ENCODE assay signal across 19 cellular contexts in the genomic region with DNA sequence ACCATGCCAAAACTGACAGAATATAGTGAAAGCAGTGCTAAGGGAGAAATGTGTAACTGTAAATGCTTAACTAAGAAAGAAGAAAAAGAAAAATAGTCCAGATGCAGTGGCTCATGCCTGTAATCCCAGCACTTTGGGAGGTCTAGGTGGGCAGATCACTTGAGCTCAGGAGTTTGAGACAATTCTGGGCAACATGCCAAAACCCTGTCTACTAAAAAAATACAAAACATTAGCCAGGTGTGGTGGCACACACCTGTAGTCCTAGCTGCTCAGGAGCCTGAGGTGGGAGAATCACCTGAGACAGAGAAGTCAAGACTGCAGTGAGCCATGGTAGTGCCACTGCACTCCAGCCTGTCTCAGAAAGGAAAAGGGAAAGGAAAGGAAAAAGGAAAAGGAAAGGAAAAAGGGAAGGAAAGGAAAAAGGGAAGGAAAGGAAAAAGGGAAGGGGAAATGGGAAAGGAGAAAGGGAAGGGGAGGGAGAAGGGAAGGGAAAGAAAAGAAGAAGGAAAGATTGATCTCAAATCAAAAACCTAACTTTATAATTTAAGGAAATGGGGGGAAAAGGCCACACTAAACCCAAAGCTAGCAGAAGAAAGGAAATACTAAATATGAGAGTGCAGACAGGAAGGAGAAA. TPM values are rescaled to one million over a fixed set of nuclear protein-coding genes. Genes with fewer than 3 reads are reported as not detected.
A peak's percentile ranks its signal among the peaks of the same experiment; 100 is the strongest.
DNase-seq lines count a peak whose midpoint lies in the region; ATAC-seq and TF ChIP-seq lines count a peak whose summit lies in the region.
"Had no signal": no experiment of that assay in that cellular context is flagged by ENCODE, and none has a peak within 500 bp of the region (broad histone marks: within the 10 kb centered on the region; RNA-seq: fewer than 3 reads in every experiment).

No MANE protein-coding gene starts in this region.

- no peaks in the 10 kb centered on the region for H3K36me3 ChIP-seq in psoas muscle (ENCODE audit: insufficient read depth in 1 of 2, low read depth in 1 of 2)
- H3K36me3 ChIP-seq: neural progenitor cell had no signal

- ATAC-seq in stimulated activated effector memory CD8-positive, alpha-beta T cell treated with anti-CD3 and anti-CD28 coated beads, Interleukin-12 subunit alpha, Interleukin-12 subunit beta, amount 100 ng/mL, for 72 hours = no peak
- ATAC-seq in psoas muscle = no peak
- no peak for ATAC-seq in HG02852 (IDR thresholded peaks at IDR 0.05; ENCODE audit: unreplicated experiment)
- ATAC-seq: body of pancreas, heart left ventricle, sciatic nerve had no signal

- intact Hi-C loops in activated naive CD4-positive, alpha-beta T cell treated with anti-CD3 and anti-CD28 coated beads for 36 hours (cut with micrococcal nuclease) = no loop called here
- intact Hi-C loops in psoas muscle (cut with DNase I) = no loop called here

- H3K27me3 ChIP-seq in psoas muscle (ENCODE audit: insufficient read depth in 3 of 3, low read length in 2 of 3) = no peaks in the 10 kb centered on the region
- H3K27me3 ChIP-seq: body of pancreas, heart left ventricle, neural progenitor cell had no signal

- no peak overlapping the region for H3K27ac ChIP-seq in psoas muscle
- H3K27ac ChIP-seq: body of pancreas, heart left ventricle, neural progenitor cell, PC-9 had no signal

- no peak for DNase-seq in activated naive CD4-positive, alpha-beta T cell treated with anti-CD3 and anti-CD28 coated beads for 36 hours
- peak; percentile 31 for DNase-seq in HT-29 (ENCODE audit: low spot score)
- peak; percentile 41 for DNase-seq in NCI-H345 (lab: John Stamatoyannopoulos, UW)
- DNase-seq in stimulated activated effector memory CD8-positive, alpha-beta T cell treated with anti-CD3 and anti-CD28 coated beads, Interleukin-12 subunit alpha, Interleukin-12 subunit beta, amount 100 ng/mL, for 72 hours (ENCODE audit: low spot score in 2 of 2) = no peak
- DNase-seq in psoas muscle = no peak
- DNase-seq: activated B cell treated with CpG ODN at 0.5 μM for 24 hours; activated CD4-positive, alpha-beta T cell treated with anti-CD3 and anti-CD28 coated beads, Interleukin-2, amount 50 U/mL, for 4 hours; body of pancreas; DMS153; heart left ventricle; Kasumi-1; NCI-H1092; PC-9; SHP77 had no signal

- H3K36me3 Mint-ChIP-seq in activated naive CD4-positive, alpha-beta T cell treated with anti-CD3 and anti-CD28 coated beads, Interleukin-2, amount 50 U/mL, for 24 hours = peaks cover 19% of the 10 kb centered on the region
- H3K36me3 Mint-ChIP-seq in activated naive CD4-positive, alpha-beta T cell treated with anti-CD3 and anti-CD28 coated beads for 36 hours (ENCODE audit: low read depth) = peaks cover 29% of the 10 kb centered on the region
- H3K36me3 Mint-ChIP-seq in stimulated activated effector memory CD8-positive, alpha-beta T cell treated with anti-CD3 and anti-CD28 coated beads, Interleukin-12 subunit alpha, Interleukin-12 subunit beta, amount 100 ng/mL, for 72 hours = peaks cover 13% of the 10 kb centered on the region

- no peak overlapping the region for H3K4me3 Mint-ChIP-seq in activated naive CD4-positive, alpha-beta T cell treated with anti-CD3 and anti-CD28 coated beads, Interleukin-2, amount 50 U/mL, for 24 hours
- H3K4me3 Mint-ChIP-seq in activated naive CD4-positive, alpha-beta T cell treated with anti-CD3 and anti-CD28 coated beads for 36 hours = no peak overlapping the region
- no peak overlapping the region for H3K4me3 Mint-ChIP-seq in stimulated activated effector memory CD8-positive, alpha-beta T cell treated with anti-CD3 and anti-CD28 coated beads, Interleukin-12 subunit alpha, Interleukin-12 subunit beta, amount 100 ng/mL, for 72 hours
- H3K4me3 Mint-ChIP-seq: activated B cell treated with CpG ODN at 0.5 μM for 24 hours; neural progenitor cell; stimulated activated naive CD8-positive, alpha-beta T cell treated with anti-CD3 and anti-CD28 coated beads, Interleukin-15, Interleukin-2, amounts not matched to agents 100 ng/mL and 50 ng/mL, for 24 hours had no signal

- no peak overlapping the region for H3K4me3 ChIP-seq in psoas muscle
- H3K4me3 ChIP-seq: body of pancreas, heart left ventricle, neural progenitor cell, PC-9 had no signal

- H3K9me3 Mint-ChIP-seq in activated naive CD4-positive, alpha-beta T cell treated with anti-CD3 and anti-CD28 coated beads, Interleukin-2, amount 50 U/mL, for 24 hours = no peaks in the 10 kb centered on the region
- H3K9me3 Mint-ChIP-seq in activated naive CD4-positive, alpha-beta T cell treated with anti-CD3 and anti-CD28 coated beads for 36 hours = peaks cover 7% of the 10 kb centered on the region
- H3K9me3 Mint-ChIP-seq in stimulated activated effector memory CD8-positive, alpha-beta T cell treated with anti-CD3 and anti-CD28 coated beads, Interleukin-12 subunit alpha, Interleukin-12 subunit beta, amount 100 ng/mL, for 72 hours = no peaks in the 10 kb centered on the region
- H3K9me3 Mint-ChIP-seq: stimulated activated naive CD8-positive, alpha-beta T cell treated with anti-CD3 and anti-CD28 coated beads, Interleukin-15, Interleukin-2, amounts not matched to agents 100 ng/mL and 50 ng/mL, for 24 hours had no signal

- peaks cover 9% of the 10 kb centered on the region for H3K9me3 ChIP-seq in psoas muscle

- no peaks in the 10 kb centered on the region for H3K27me3 Mint-ChIP-seq in activated naive CD4-positive, alpha-beta T cell treated with anti-CD3 and anti-CD28 coated beads, Interleukin-2, amount 50 U/mL, for 24 hours
- H3K27me3 Mint-ChIP-seq in activated naive CD4-positive, alpha-beta T cell treated with anti-CD3 and anti-CD28 coated beads for 36 hours (ENCODE audit: low read depth) = no peaks in the 10 kb centered on the region
- H3K27me3 Mint-ChIP-seq: activated B cell treated with CpG ODN at 0.5 μM for 24 hours; stimulated activated naive CD8-positive, alpha-beta T cell treated with anti-CD3 and anti-CD28 coated beads, Interleukin-15, Interleukin-2, amounts not matched to agents 100 ng/mL and 50 ng/mL, for 24 hours had no signal

- peaks cover 21% of the 10 kb centered on the region for H3K4me1 Mint-ChIP-seq in activated naive CD4-positive, alpha-beta T cell treated with anti-CD3 and anti-CD28 coated beads, Interleukin-2, amount 50 U/mL, for 24 hours
- H3K4me1 Mint-ChIP-seq in activated naive CD4-positive, alpha-beta T cell treated with anti-CD3 and anti-CD28 coated beads for 36 hours (ENCODE audit: low read depth) = peaks cover 20% of the 10 kb centered on the region
- H3K4me1 Mint-ChIP-seq in stimulated activated effector memory CD8-positive, alpha-beta T cell treated with anti-CD3 and anti-CD28 coated beads, Interleukin-12 subunit alpha, Interleukin-12 subunit beta, amount 100 ng/mL, for 72 hours = peaks cover 9% of the 10 kb centered on the region
- H3K4me1 Mint-ChIP-seq: activated B cell treated with CpG ODN at 0.5 μM for 24 hours had no signal

- CTCF ChIA-PET in activated naive CD4-positive, alpha-beta T cell treated with anti-CD3 and anti-CD28 coated beads for 36 hours (lab: Charles Lee) = no interaction called here

- no peaks in the 10 kb centered on the region for H3K4me1 ChIP-seq in psoas muscle
- H3K4me1 ChIP-seq: body of pancreas, heart left ventricle had no signal

- peak overlapping the region; percentile 18 for H3K27ac Mint-ChIP-seq in activated naive CD4-positive, alpha-beta T cell treated with anti-CD3 and anti-CD28 coated beads, Interleukin-2, amount 50 U/mL, for 24 hours
- H3K27ac Mint-ChIP-seq in activated naive CD4-positive, alpha-beta T cell treated with anti-CD3 and anti-CD28 coated beads for 36 hours = no peak overlapping the region
- peak overlapping the region; percentile 69 for H3K27ac Mint-ChIP-seq in stimulated activated effector memory CD8-positive, alpha-beta T cell treated with anti-CD3 and anti-CD28 coated beads, Interleukin-12 subunit alpha, Interleukin-12 subunit beta, amount 100 ng/mL, for 72 hours
- H3K27ac Mint-ChIP-seq: activated B cell treated with CpG ODN at 0.5 μM for 24 hours; neural progenitor cell; stimulated activated naive CD8-positive, alpha-beta T cell treated with anti-CD3 and anti-CD28 coated beads, Interleukin-15, Interleukin-2, amounts not matched to agents 100 ng/mL and 50 ng/mL, for 24 hours had no signal

- TF ChIP-seq CTCF in psoas muscle (IDR thresholded peaks at IDR 0.05) = no peak

RNA-seq across cellular contexts. Expression of gene C3orf33, which starts 20.3 kb away (rescaled TPM):
- 1 to 10 TPM; 2.7 to 3.2 TPM for total RNA-seq in activated naive CD4-positive, alpha-beta T cell treated with anti-CD3 and anti-CD28 coated beads for 36 hours
- total RNA-seq in HT-29 (2014; rRNA removed; shearing (Covaris generic)) = 0.68 and 1.1 TPM in 2 replicates
- 1 to 10 TPM; 2.8 to 5.1 (median 4.5) TPM for total RNA-seq in psoas muscle
- polyA plus RNA-seq in psoas muscle = 1 to 10 TPM; 2.6 to 3.8 (median 2.8) TPM

RNA-seq across cellular contexts. Expression of gene PLCH1, which starts 40.9 kb away (rescaled TPM):
- under 1 TPM; 0.21 to 0.27 TPM for total RNA-seq in activated naive CD4-positive, alpha-beta T cell treated with anti-CD3 and anti-CD28 coated beads for 36 hours
- 1.9 TPM in 2 replicates for total RNA-seq in HT-29 (2014; rRNA removed; shearing (Covaris generic))
- 1 to 10 TPM in 1 of 4 donors, under 1 TPM in 2, not detected in 1; 0.05 to 1.1 (median 0.62) TPM for total RNA-seq in psoas muscle
- under 1 TPM in 2 of 3 donors, not detected in 1; 0.03 to 0.06 TPM for polyA plus RNA-seq in psoas muscle

Comparison
In these comparisons a context has a peak if more than half of its experiments do, and no peak if none do; other contexts are left out.
1. DNase-seq: peak in HT-29 (single experiment) and NCI-H345 (single experiment); none in activated naive CD4-positive, alpha-beta T cell treated with anti-CD3 and anti-CD28 coated beads for 36 hours (single experiment), stimulated activated effector memory CD8-positive, alpha-beta T cell treated with anti-CD3 and anti-CD28 coated beads, Interleukin-12 subunit alpha, Interleukin-12 subunit beta, amount 100 ng/mL, for 72 hours (0 of 2) and psoas muscle (0 of 2).